Comparison of ENCODE assay signal across 8 cellular contexts in genomic region chr14:32938719-32939253, GRCh38. TPM values are rescaled to one million over a fixed set of nuclear protein-coding genes. Genes with fewer than 3 reads are reported as not detected.
DNase-seq lines count a peak whose midpoint lies in the region; ATAC-seq and TF ChIP-seq lines count a peak whose summit lies in the region.

Gene NPAS3 (plus strand): TSS chr14:32938879.

- H3K9me3 Mint-ChIP-seq in MCF 10A (ENCODE audit: unreplicated experiment) = no peaks in the 10 kb centered on the region

- peaks cover 36% of the 10 kb centered on the region for H3K27me3 Mint-ChIP-seq in MCF 10A (ENCODE audit: insufficient read depth, unreplicated experiment)

- DNase-seq in GM12864 (ENCODE audit: low read depth) (no peak), MCF 10A (ENCODE audit: unreplicated experiment) (no peak), left colon (no peak), medulla oblongata (ENCODE audit: extremely low spot score) (no peak)
- no peak for DNase-seq in stimulated activated naive CD4-positive, alpha-beta T cell treated with Interleukin-2 at 50 U/mL for 16 hours (lab: John Stamatoyannopoulos, UW)

- H3K4me3 ChIP-seq in GM12864 (ENCODE audit: low read depth, low read length) = peak within 1 kb of the TSS; percentile 42

- H3K4me1 Mint-ChIP-seq in MCF 10A (ENCODE audit: insufficient read depth, unreplicated experiment) = peaks cover 6% of the 10 kb centered on the region

- H3K36me3 Mint-ChIP-seq in MCF 10A (ENCODE audit: insufficient read depth, unreplicated experiment) = no peaks in the 10 kb centered on the region

- H3K27ac Mint-ChIP-seq in MCF 10A (ENCODE audit: low read depth, unreplicated experiment) = peak within 1 kb of the TSS; percentile 31

- peak within 1 kb of the TSS; percentile 83 for H3K4me3 Mint-ChIP-seq in MCF 10A (ENCODE audit: unreplicated experiment)

- H3K27ac ChIP-seq in temporal lobe (ENCODE audit: low read depth, low read length) = peak within 1 kb of the TSS; percentile 82

- intact Hi-C loops in MCF 10A (cut with micrococcal nuclease) (loop anchor here (10.0 kb wide), 1 partner anchor 344 kb away; no protein-coding TSS in a partner anchor), left colon (cut with DNase I, micrococcal nuclease) (no loop called here)

- CTCF ChIA-PET in MCF 10A (lab: Yijun Ruan, JAX) = interaction anchor here (0.6 to 1.8 kb wide), 2 partner anchors 10 to 571 kb away, joined by 3 to 4 read pairs; no protein-coding TSS in a partner anchor

- TF ChIP-seq CTCF in GM12864 (IDR thresholded peaks at IDR 0.05; ENCODE audit: low read depth, low read length, missing control alignments) = no peak
- TF ChIP-seq CTCF in MCF 10A (IDR thresholded peaks at IDR 0.05; ENCODE audit: unreplicated experiment) = no peak

- POLR2A ChIA-PET in MCF 10A (lab: Yijun Ruan, JAX) = interaction anchor here (0.5 to 1.0 kb wide), 3 partner anchors 75 to 469 kb away, joined by 3 read pairs; no protein-coding TSS in a partner anchor

- BruUV-seq in MCF 10A (replicated peaks; lab: Mats Ljungman, UMichigan) = no TSS peak

- peak; percentile 41 for ATAC-seq in HG03045 (IDR thresholded peaks at IDR 0.05; ENCODE audit: unreplicated experiment)
- peak; percentile 21 for ATAC-seq in left colon
- ATAC-seq in HG03159 (IDR thresholded peaks at IDR 0.05; ENCODE audit: unreplicated experiment) = no peak

RNA-seq across cellular contexts. Expression of gene NPAS3, which starts in this region (rescaled TPM):
- total RNA-seq in MCF 10A (2022) (0.35 and 0.79 TPM in 2 replicates), left colon (1 to 10 TPM in 1 of 2 donors, under 1 TPM in 1; 0.37 to 1.6 TPM), temporal lobe (24.1 TPM)
